In the genomic region with DNA sequence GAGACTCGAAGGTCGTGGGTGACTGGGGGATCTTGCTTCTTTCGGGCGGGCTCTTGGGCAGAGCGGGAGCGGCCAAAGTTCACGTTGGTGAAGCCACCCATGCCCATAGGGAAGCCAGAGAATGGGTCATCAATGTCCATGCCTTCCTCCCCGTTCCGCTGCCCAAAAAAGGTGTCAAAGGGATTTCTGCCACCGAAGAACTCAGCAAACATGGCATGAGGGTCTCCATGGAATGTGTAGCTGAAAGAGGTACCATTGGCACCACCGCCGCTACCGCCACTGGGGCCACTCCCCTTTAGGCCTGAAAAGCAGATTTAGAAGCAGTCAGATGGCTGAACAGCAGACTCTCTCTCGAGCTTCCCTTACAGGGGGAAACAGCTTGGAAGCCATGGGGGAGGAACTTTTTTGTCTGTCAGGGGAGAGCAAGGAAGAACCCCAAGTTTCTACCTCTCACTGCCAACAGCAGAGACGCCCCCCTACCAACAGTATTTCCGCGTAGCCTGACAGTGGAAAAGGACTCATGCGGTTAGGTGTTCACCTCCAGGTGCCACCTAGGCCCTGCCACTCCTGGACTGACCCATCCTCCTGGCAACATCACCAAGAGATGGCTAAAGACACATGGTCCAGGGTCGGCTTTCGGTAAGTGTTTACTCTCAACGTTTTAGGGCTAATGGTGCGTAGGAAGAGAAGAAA, we compare ENCODE assay signal across 8 cellular contexts. TPM values are rescaled to one million over a fixed set of nuclear protein-coding genes. Genes with fewer than 3 reads are reported as not detected.
DNase-seq lines count a peak whose midpoint lies in the region; FAIRE-seq and TF ChIP-seq lines count a peak whose summit lies in the region.

No MANE protein-coding gene starts in this region.

- peak overlapping the region; percentile 84 for H3K27ac Mint-ChIP-seq in activated naive CD8-positive, alpha-beta T cell

- TF ChIP-seq EP300 in suprapubic skin (IDR thresholded peaks at IDR 0.05) = no peak

- DNase-seq in activated effector memory CD4-positive, alpha-beta T cell treated with anti-CD3 and anti-CD28 coated beads, Interleukin-2, amount 50 U/mL, for 16 hours = peak; percentile 75
- DNase-seq in activated effector memory CD4-positive, alpha-beta T cell treated with Interleukin-2 at 50 U/mL for 16 hours = no peak
- DNase-seq in keratinocyte (ENCODE audit: low read depth, low spot score) (no peak), suprapubic skin (ENCODE audit: low spot score in 2 of 2) (no peak), UCSD-AML1 (lab: John Stamatoyannopoulos, UW; ENCODE audit: unreplicated experiment) (no peak), DMS 273 (lab: John Stamatoyannopoulos, UW; ENCODE audit: unreplicated experiment) (no peak), NCI-H774 (lab: John Stamatoyannopoulos, UW) (no peak)

- H4K20me1 ChIP-seq in keratinocyte (ENCODE audit: control insufficient read depth, extremely low read depth, insufficient read depth, low read length) = peaks cover 24% of the 10 kb centered on the region

- H3K36me3 Mint-ChIP-seq in activated naive CD8-positive, alpha-beta T cell = peaks cover 17% of the 10 kb centered on the region

- TF ChIP-seq CTCF in keratinocyte (optimal IDR thresholded peaks at IDR 0.05 in 1 of 3, IDR thresholded peaks at IDR 0.05 in 1 of 3, conservative IDR thresholded peaks at IDR 0.05 in 1 of 3; ENCODE audit: extremely low read depth in 1 of 3, insufficient read depth in 2 of 3, low read length in 3 of 3) (no peak), suprapubic skin (IDR thresholded peaks at IDR 0.05) (no peak)

- TF ChIP-seq POLR2A in suprapubic skin (IDR thresholded peaks at IDR 0.05) = no peak

- H3K27me3 ChIP-seq in keratinocyte (ENCODE audit: control insufficient read depth, extremely low read depth, insufficient read depth, low read length) = no peaks in the 10 kb centered on the region
- H3K27me3 ChIP-seq in suprapubic skin = no peaks in the 10 kb centered on the region

- H3K4me1 Mint-ChIP-seq in activated naive CD8-positive, alpha-beta T cell (ENCODE audit: low read depth) = peaks cover 54% of the 10 kb centered on the region

- H3K9me1 ChIP-seq in keratinocyte (ENCODE audit: control insufficient read depth, extremely low read depth, insufficient read depth, low read length) = peaks cover 4% of the 10 kb centered on the region

- dilution Hi-C loops in keratinocyte (cut with MboI; ENCODE audit: extremely low pct_ligation_motif_present, low sequenced_read_pairs) = no loop called here

- peaks cover 35% of the 10 kb centered on the region for H3K4me1 ChIP-seq in keratinocyte (ENCODE audit: control insufficient read depth, extremely low read depth, insufficient read depth, low read length)
- peaks cover 50% of the 10 kb centered on the region for H3K4me1 ChIP-seq in suprapubic skin

- H2AFZ ChIP-seq in keratinocyte (ENCODE audit: control insufficient read depth, low read length) = no peak overlapping the region

- peak overlapping the region; percentile 99 for H3K9ac ChIP-seq in keratinocyte (ENCODE audit: control insufficient read depth, extremely low read depth, insufficient read depth, low read length)

- H3K9me3 Mint-ChIP-seq in activated naive CD8-positive, alpha-beta T cell (ENCODE audit: low read depth) = no peaks in the 10 kb centered on the region

- H3K4me3 ChIP-seq in keratinocyte (ENCODE audit: control insufficient read depth in 2 of 3, extremely low read depth in 1 of 3, insufficient read depth in 2 of 3, low read depth in 1 of 3, low read length in 3 of 3) = peak overlapping the region; percentile 83 to 99 (median 90)
- H3K4me3 ChIP-seq in suprapubic skin = peak overlapping the region; percentile 68

- H3K4me3 Mint-ChIP-seq in activated naive CD8-positive, alpha-beta T cell = peak overlapping the region; percentile 95

- H3K36me3 ChIP-seq in keratinocyte (ENCODE audit: control insufficient read depth in 2 of 2, extremely low read depth in 1 of 2, insufficient read depth in 2 of 2, low read length in 2 of 2) (peaks cover 24 to 35% of the 10 kb centered on the region in 2 experiments), suprapubic skin (peaks cover 26% of the 10 kb centered on the region)

- H3K27me3 Mint-ChIP-seq in activated naive CD8-positive, alpha-beta T cell = no peaks in the 10 kb centered on the region

- H3K27ac ChIP-seq in keratinocyte (ENCODE audit: control insufficient read depth, insufficient read depth, low read length) = peak overlapping the region; percentile 94
- peak overlapping the region; percentile 95 for H3K27ac ChIP-seq in suprapubic skin

- H3K4me2 ChIP-seq in keratinocyte (ENCODE audit: control insufficient read depth, extremely low read depth, insufficient read depth, low read depth, low read length) = peak overlapping the region; percentile 94

- no peaks in the 10 kb centered on the region for H3K9me3 ChIP-seq in keratinocyte (ENCODE audit: control insufficient read depth, low read depth, low read length)
- H3K9me3 ChIP-seq in suprapubic skin = no peaks in the 10 kb centered on the region

- 13% methylated on average over 22 of the region's 22 CpGs for WGBS in suprapubic skin

- H3K79me2 ChIP-seq in keratinocyte (ENCODE audit: control insufficient read depth, insufficient read depth, low read length) = peaks cover 31% of the 10 kb centered on the region

- FAIRE-seq in keratinocyte (lab: Jason Lieb, UNC) = no peak

RNA-seq across cellular contexts. Expression of a gene that starts 1.3 kb away (rescaled TPM):
- polyA plus RNA-seq in keratinocyte = 249 to 290 TPM (median 265 TPM) in 3 replicates
- polyA plus RNA-seq in keratinocyte (2011; ENCODE audit: low read depth) = 402 TPM
- polyA plus RNA-seq in keratinocyte (2011; cell fraction: cytosol; rRNA removed) = 283 and 335 TPM in 2 replicates
- 248 and 253 TPM in 2 replicates for polyA plus RNA-seq in keratinocyte (2011; cell fraction: nucleus; rRNA removed)
- polyA plus RNA-seq in keratinocyte (2012; ENCODE audit: low replicate concordance) = 187 and 359 TPM in 2 replicates
- 150 to 262 TPM (median 198 TPM) in 3 replicates for polyA minus RNA-seq in keratinocyte
- polyA minus RNA-seq in keratinocyte (2011; cell fraction: cytosol; rRNA and poly(A)+ RNA removed) = 156 TPM
- 90.0 and 121 TPM in 2 replicates for polyA minus RNA-seq in keratinocyte (2011; cell fraction: nucleus; rRNA and poly(A)+ RNA removed)
- 100 to 1,000 TPM in 3 of 4 donors, 10 to 100 TPM in 1; 54.5 to 197 (median 145) TPM for total RNA-seq in suprapubic skin

RNA-seq across cellular contexts. Expression of a gene that starts 12.5 kb away (rescaled TPM):
- 79.7 to 169 TPM (median 92.3 TPM) in 3 replicates for polyA plus RNA-seq in keratinocyte
- polyA plus RNA-seq in keratinocyte (2011; ENCODE audit: low read depth) = 79.3 TPM
- 87.0 and 114 TPM in 2 replicates for polyA plus RNA-seq in keratinocyte (2011; cell fraction: cytosol; rRNA removed)
- 115 and 139 TPM in 2 replicates for polyA plus RNA-seq in keratinocyte (2011; cell fraction: nucleus; rRNA removed)
- polyA plus RNA-seq in keratinocyte (2012; ENCODE audit: low replicate concordance) = 187 and 197 TPM in 2 replicates
- 161 to 522 TPM (median 205 TPM) in 3 replicates for polyA minus RNA-seq in keratinocyte
- 238 TPM for polyA minus RNA-seq in keratinocyte (2011; cell fraction: cytosol; rRNA and poly(A)+ RNA removed)
- 84.0 and 99.5 TPM in 2 replicates for polyA minus RNA-seq in keratinocyte (2011; cell fraction: nucleus; rRNA and poly(A)+ RNA removed)
- total RNA-seq in suprapubic skin = 100 to 1,000 TPM; 111 to 176 (median 150) TPM

RNA-seq across cellular contexts. Expression of a gene that starts 21.0 kb away (rescaled TPM):
- polyA plus RNA-seq in keratinocyte = 147 to 254 TPM (median 166 TPM) in 3 replicates
- polyA plus RNA-seq in keratinocyte (2011; ENCODE audit: low read depth) = 119 TPM
- polyA plus RNA-seq in keratinocyte (2011; cell fraction: cytosol; rRNA removed) = 106 and 260 TPM in 2 replicates
- polyA plus RNA-seq in keratinocyte (2011; cell fraction: nucleus; rRNA removed) = 107 and 171 TPM in 2 replicates
- 188 and 230 TPM in 2 replicates for polyA plus RNA-seq in keratinocyte (2012; ENCODE audit: low replicate concordance)
- polyA minus RNA-seq in keratinocyte = 72.3 to 126 TPM (median 110 TPM) in 3 replicates
- 300 TPM for polyA minus RNA-seq in keratinocyte (2011; cell fraction: cytosol; rRNA and poly(A)+ RNA removed)
- 93.5 and 97.4 TPM in 2 replicates for polyA minus RNA-seq in keratinocyte (2011; cell fraction: nucleus; rRNA and poly(A)+ RNA removed)
- 100 to 1,000 TPM in 3 of 4 donors, 10 to 100 TPM in 1; 85.8 to 111 (median 105) TPM for total RNA-seq in suprapubic skin

RNA-seq across cellular contexts. Expression of a gene that starts 41.7 kb away (rescaled TPM):
- 0.05 TPM in 1 of 3 replicates, not detected in the others for polyA plus RNA-seq in keratinocyte
- not detected for polyA plus RNA-seq in keratinocyte (2011; ENCODE audit: low read depth)
- not detected in 2 replicates for polyA plus RNA-seq in keratinocyte (2011; cell fraction: cytosol; rRNA removed)
- polyA plus RNA-seq in keratinocyte (2011; cell fraction: nucleus; rRNA removed) = not detected in 2 replicates
- 0.16 TPM in 1 of 2 replicates, not detected in the other for polyA plus RNA-seq in keratinocyte (2012; ENCODE audit: low replicate concordance)
- not detected in 3 replicates for polyA minus RNA-seq in keratinocyte
- not detected for polyA minus RNA-seq in keratinocyte (2011; cell fraction: cytosol; rRNA and poly(A)+ RNA removed)
- polyA minus RNA-seq in keratinocyte (2011; cell fraction: nucleus; rRNA and poly(A)+ RNA removed) = not detected in 2 replicates
- under 1 TPM in 1 of 4 donors, not detected in 3; 0.47 TPM for total RNA-seq in suprapubic skin

RNA-seq across cellular contexts. Expression of a gene that starts 55.0 kb away (rescaled TPM):
- 122 to 267 TPM (median 146 TPM) in 3 replicates for polyA plus RNA-seq in keratinocyte
- polyA plus RNA-seq in keratinocyte (2011; ENCODE audit: low read depth) = 11.5 TPM
- 64.3 and 214 TPM in 2 replicates for polyA plus RNA-seq in keratinocyte (2011; cell fraction: cytosol; rRNA removed)
- polyA plus RNA-seq in keratinocyte (2011; cell fraction: nucleus; rRNA removed) = 66.4 and 86.8 TPM in 2 replicates
- 78.6 and 223 TPM in 2 replicates for polyA plus RNA-seq in keratinocyte (2012; ENCODE audit: low replicate concordance)
- 32.3 to 63.9 TPM (median 48.2 TPM) in 3 replicates for polyA minus RNA-seq in keratinocyte
- polyA minus RNA-seq in keratinocyte (2011; cell fraction: cytosol; rRNA and poly(A)+ RNA removed) = 301 TPM
- polyA minus RNA-seq in keratinocyte (2011; cell fraction: nucleus; rRNA and poly(A)+ RNA removed) = 26.2 and 37.7 TPM in 2 replicates
- 100 to 1,000 TPM; 196 to 394 (median 340) TPM for total RNA-seq in suprapubic skin
